ENCODE assay signal across 8 cellular contexts in genomic region chr3:184248454-184249411, GRCh38. TPM values are rescaled to one million over a fixed set of nuclear protein-coding genes. Genes with fewer than 3 reads are reported as not detected.
DNase-seq lines count a peak whose midpoint lies in the region; ATAC-seq and TF ChIP-seq lines count a peak whose summit lies in the region.

Gene ALG3, minus strand, starts transcription at chr3:184248962. Its CDS starts 22 bp downstream, at chr3:184248940.

- H3K9me2 ChIP-seq in Loucy (replicated peaks; ENCODE audit: low read depth, low read length) = no peaks in the 10 kb centered on the region

- H3F3A ChIP-seq in Loucy (ENCODE audit: low read depth) = no peaks in the 10 kb centered on the region

- H3K9me3 ChIP-seq in DND-41 (ENCODE audit: insufficient read depth, low read length, severe bottlenecking) (no peaks in the 10 kb centered on the region), Loucy (ENCODE audit: insufficient read depth, low read depth, low read length) (no peaks in the 10 kb centered on the region), SK-N-MC (ENCODE audit: low read depth, low read length) (no peaks in the 10 kb centered on the region)

- peaks cover 34% of the 10 kb centered on the region for H3K4me1 ChIP-seq in DND-41 (ENCODE audit: insufficient read depth, low read length)
- H3K4me1 ChIP-seq in Loucy (ENCODE audit: insufficient read depth, low read length, poor library complexity, severe bottlenecking) = peaks cover 13% of the 10 kb centered on the region

- peaks cover 30% of the 10 kb centered on the region for H3K36me3 ChIP-seq in DND-41 (ENCODE audit: insufficient read depth, low read length)
- peaks cover 16% of the 10 kb centered on the region; the same call in 1 of the 2 replicates for H3K36me3 ChIP-seq in Loucy (ENCODE audit: insufficient read depth, low read length)
- peaks cover 21% of the 10 kb centered on the region for H3K36me3 ChIP-seq in SK-N-MC (ENCODE audit: insufficient read depth, low read length)

- H3K27ac ChIP-seq in DND-41 (ENCODE audit: low read length) = peak within 1 kb of the TSS; percentile 90
- H3K27ac ChIP-seq in SK-N-MC = peak within 1 kb of the TSS; percentile 97

- peak; percentile 88 for DNase-seq in DND-41
- peak; percentile 68 for DNase-seq in SK-N-MC (ENCODE audit: low read depth, low spot score)
- peak; percentile 88 for DNase-seq in activated naive CD4-positive, alpha-beta T cell treated with anti-CD3 and anti-CD28 coated beads, Interleukin-2, amount 50 U/mL, for 16 hours
- DNase-seq in globus pallidus (ENCODE audit: low spot score) = peak; percentile 78
- DNase-seq in occipital lobe (lab: John Stamatoyannopoulos, UW) = peak; percentile 78
- DNase-seq in superior temporal gyrus (ENCODE audit: extremely low spot score) = peak; percentile 90

- no peaks in the 10 kb centered on the region for H3K27me3 ChIP-seq in DND-41 (ENCODE audit: insufficient read depth, low read length, poor library complexity)
- no peaks in the 10 kb centered on the region for H3K27me3 ChIP-seq in Loucy (ENCODE audit: insufficient read depth, low read length, poor library complexity, severe bottlenecking)

- peak within 1 kb of the TSS; percentile 96 to 100 for H3K4me3 ChIP-seq in DND-41 (ENCODE audit: low read depth in 1 of 2, low read length in 2 of 2)
- peak within 1 kb of the TSS; percentile 97 for H3K4me3 ChIP-seq in Loucy (ENCODE audit: low read length, poor library complexity, severe bottlenecking)
- H3K4me3 ChIP-seq in SK-N-MC = peak within 1 kb of the TSS; percentile 100

- ATAC-seq in DND-41 (ENCODE audit: insufficient read depth, low read depth) = peak; percentile 56
- ATAC-seq in GM21825 (IDR thresholded peaks at IDR 0.05; ENCODE audit: unreplicated experiment) = peak; percentile 49

- H3K9ac ChIP-seq in DND-41 (ENCODE audit: low read depth, low read length) (peak within 1 kb of the TSS; percentile 76), Loucy (ENCODE audit: low read depth, low read length, poor library complexity, severe bottlenecking) (peak within 1 kb of the TSS; percentile 97), SK-N-MC (ENCODE audit: insufficient read length) (peak within 1 kb of the TSS; percentile 98)

- peak within 1 kb of the TSS; percentile 89 for H3K4me2 ChIP-seq in DND-41 (ENCODE audit: insufficient read depth, low read length)
- peak within 1 kb of the TSS; percentile 100 for H3K4me2 ChIP-seq in Loucy (ENCODE audit: low read depth, low read length, poor library complexity, severe bottlenecking)

- peaks cover 10% of the 10 kb centered on the region; the same call in 1 of the 2 replicates for H4K20me1 ChIP-seq in DND-41 (ENCODE audit: insufficient read depth, low read length)
- peaks cover 9% of the 10 kb centered on the region for H4K20me1 ChIP-seq in Loucy (ENCODE audit: insufficient read depth, low read length, poor library complexity, severe bottlenecking)

- H3K79me2 ChIP-seq in DND-41 (ENCODE audit: insufficient read depth, low read length) (peaks cover 39% of the 10 kb centered on the region), Loucy (ENCODE audit: insufficient read depth, low read length) (peaks cover 19% of the 10 kb centered on the region)

- H2AFZ ChIP-seq in DND-41 (ENCODE audit: low read depth, low read length) (peak within 1 kb of the TSS; percentile 96), Loucy (ENCODE audit: low read length) (peak within 1 kb of the TSS; percentile 100)

- TF ChIP-seq CTCF in DND-41 (IDR thresholded peaks at IDR 0.05; ENCODE audit: borderline replicate concordance, extremely low read depth, low read length, poor library complexity, severe bottlenecking) (no peak), Loucy (conservative IDR thresholded peaks at IDR 0.05; ENCODE audit: low read length) (no peak)

RNA-seq across cellular contexts. Expression of gene ALG3, which starts in this region (rescaled TPM):
- 10.6 TPM for total RNA-seq in occipital lobe

Comparison
In these comparisons a context has a peak if more than half of its experiments do, and no peak if none do; other contexts are left out.
1. Peak in every context shown above with its lines: DNase-seq, ATAC-seq, H3K4me3 ChIP-seq and H3K27ac ChIP-seq.